In genomic region chr3:143590660-143591059, GRCh38 we compare ENCODE assay signal across 1 cellular context.
TF ChIP-seq lines count a peak whose summit lies in the region.

No MANE protein-coding gene starts in this region.

TF ChIP-seq in K562, 482 proteins besides CTCF, POLR2A, EP300 and RAD21 (continued from another document):
- TF ChIP-seq CHD7 (IDR thresholded peaks at IDR 0.05; ENCODE audit: low read depth, low read length): no peak
- TF ChIP-seq LEF1 (IDR thresholded peaks at IDR 0.05): peak; percentile 40; the same call in 1 of the 2 replicates
- no peak for TF ChIP-seq HNRNPK (IDR thresholded peaks at IDR 0.05; ENCODE audit: low read depth, low read length, poor library complexity, severe bottlenecking)
